22 cellular contexts compared by ENCODE assay signal in the genomic region with DNA sequence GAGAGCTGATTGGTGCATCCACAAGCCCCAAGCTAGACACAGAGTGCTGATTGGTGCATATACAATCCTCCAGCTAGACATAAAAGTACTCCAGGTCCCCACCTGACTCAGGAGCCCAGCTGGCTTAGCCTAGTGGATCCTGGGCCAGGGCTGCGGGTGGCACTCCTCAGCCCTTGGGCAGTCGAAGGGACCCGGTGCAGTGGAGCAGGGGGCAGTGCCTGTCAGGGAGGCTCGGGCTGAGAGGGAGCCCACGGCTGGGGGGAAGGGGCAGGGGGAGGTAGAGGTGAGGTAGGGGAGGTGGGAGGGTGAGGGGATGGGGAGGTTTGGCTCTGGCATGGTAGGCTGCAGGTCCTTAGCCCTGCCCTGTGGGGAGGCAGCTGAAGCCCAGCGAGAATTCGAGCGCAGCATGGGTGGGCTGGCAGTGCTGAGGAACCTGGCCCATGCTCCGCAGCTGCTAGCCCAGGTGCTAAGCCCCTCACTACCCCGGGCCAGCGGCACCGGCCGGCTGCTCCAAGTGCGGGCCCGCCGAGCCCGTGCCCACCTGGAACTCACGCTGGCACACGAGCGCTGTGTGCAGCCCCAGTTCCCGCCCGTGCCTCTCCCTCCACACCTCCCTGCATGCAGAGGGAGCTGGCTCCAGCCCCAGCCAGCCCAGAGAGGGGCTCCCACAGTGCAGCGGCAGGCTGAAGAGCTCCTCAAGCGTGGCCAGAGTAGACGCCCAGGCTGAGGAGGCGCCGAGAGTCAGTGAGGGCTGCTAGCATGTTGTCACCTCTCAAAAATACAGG.
DNase-seq lines count a peak whose midpoint lies in the region; ATAC-seq and TF ChIP-seq lines count a peak whose summit lies in the region.
"Had no signal": no experiment of that assay in that cellular context is flagged by ENCODE, and none has a peak within 500 bp of the region (broad histone marks: within the 10 kb centered on the region; RNA-seq: fewer than 3 reads in every experiment).

No MANE protein-coding gene starts in this region.

- no peak overlapping the region for H3K27ac Mint-ChIP-seq in stimulated activated naive CD8-positive, alpha-beta T cell treated with anti-CD3 and anti-CD28 coated beads, Interleukin-15, amount 100 ng/mL, for 72 hours
- no peak overlapping the region for H3K27ac Mint-ChIP-seq in glutamatergic neuron (ENCODE audit: unreplicated experiment)
- H3K27ac Mint-ChIP-seq: CD14-positive monocyte; CD4-positive, alpha-beta T cell; CD8-positive, alpha-beta memory T cell; GM23338; H9; HFFc6 had no signal

- DNase-seq in stimulated activated naive CD8-positive, alpha-beta T cell treated with anti-CD3 and anti-CD28 coated beads, Interleukin-15, amount 100 ng/mL, for 72 hours, result no peak
- DNase-seq in stimulated activated naive CD8-positive, alpha-beta T cell treated with anti-CD3 and anti-CD28 coated beads, Interleukin-15, Interleukin-2, amounts not matched to agents 100 U/mL and 50 U/mL, for 24 hours, result no peak
- DNase-seq in posterior vena cava (ENCODE audit: low spot score) (peak; percentile 70), aorta (no peak), brain microvascular endothelial cell (no peak), glutamatergic neuron (no peak)
- DNase-seq: 8988T; ACHN; AML-193; BE2C; CD4-positive, alpha-beta T cell; CD8-positive, alpha-beta memory T cell; DMS 273 treated with DMSO at 0.1 percent for 48 hours; DMS79; EL; GDM1; H9; HFFc6 had no signal

- H3K36me3 Mint-ChIP-seq in glutamatergic neuron (ENCODE audit: unreplicated experiment), result peaks cover 6% of the 10 kb centered on the region
- H3K36me3 Mint-ChIP-seq: CD14-positive monocyte; CD8-positive, alpha-beta memory T cell had no signal

- H3K27ac ChIP-seq in aorta (ENCODE audit: low read depth in 1 of 2, low read length in 2 of 2), result no peak overlapping the region
- no peak overlapping the region for H3K27ac ChIP-seq in brain microvascular endothelial cell
- H3K27ac ChIP-seq: A549; BLaER1 treated with 17β-estradiol and CSF1 and Interleukin-3, amounts not matched to agents 10 nM and 100 nM had no signal

- H3K9me3 Mint-ChIP-seq in stimulated activated naive CD8-positive, alpha-beta T cell treated with anti-CD3 and anti-CD28 coated beads, Interleukin-15, amount 100 ng/mL, for 72 hours, result no peaks in the 10 kb centered on the region
- peaks cover 3% of the 10 kb centered on the region for H3K9me3 Mint-ChIP-seq in glutamatergic neuron (ENCODE audit: unreplicated experiment)
- H3K9me3 Mint-ChIP-seq: CD4-positive, alpha-beta T cell; CD8-positive, alpha-beta memory T cell had no signal

- H3K9me3 ChIP-seq in aorta (ENCODE audit: control insufficient read depth, low read length), result no peaks in the 10 kb centered on the region
- H3K9me3 ChIP-seq: A549, BE2C had no signal

- no peak overlapping the region for H3K4me3 ChIP-seq in aorta (ENCODE audit: low read length in 2 of 2)
- H3K4me3 ChIP-seq in brain microvascular endothelial cell (ENCODE audit: low read depth, low read length), result no peak overlapping the region
- H3K4me3 ChIP-seq: A549; BLaER1 treated with 17β-estradiol and CSF1 and Interleukin-3, amounts not matched to agents 10 nM and 100 nM; GM23338 had no signal

- 92 to 94% methylated on average over 25 to 27 of the region's 27 CpGs for WGBS in aorta, 2 donors

- H3K27me3 Mint-ChIP-seq in stimulated activated naive CD8-positive, alpha-beta T cell treated with anti-CD3 and anti-CD28 coated beads, Interleukin-15, amount 100 ng/mL, for 72 hours, result no peaks in the 10 kb centered on the region
- H3K27me3 Mint-ChIP-seq in glutamatergic neuron (ENCODE audit: unreplicated experiment), result peaks cover 2% of the 10 kb centered on the region
- H3K27me3 Mint-ChIP-seq: CD4-positive, alpha-beta T cell had no signal

- ATAC-seq in stimulated activated naive CD8-positive, alpha-beta T cell treated with anti-CD3 and anti-CD28 coated beads, Interleukin-15, amount 100 ng/mL, for 72 hours, result peak; percentile 58
- ATAC-seq in stimulated activated naive CD8-positive, alpha-beta T cell treated with anti-CD3 and anti-CD28 coated beads, Interleukin-15, Interleukin-2, amounts not matched to agents 100 U/mL and 50 U/mL, for 24 hours, result no peak
- ATAC-seq in aorta (ENCODE audit: low FRiP score), result peak; percentile 57
- ATAC-seq: A549, GM23338 had no signal

- intact Hi-C loops in posterior vena cava (cut with DNase I), result no loop called here
- intact Hi-C loops in aorta (cut with DNase I), result no loop called here

- H3K4me3 Mint-ChIP-seq in stimulated activated naive CD8-positive, alpha-beta T cell treated with anti-CD3 and anti-CD28 coated beads, Interleukin-15, amount 100 ng/mL, for 72 hours, result no peak overlapping the region
- H3K4me3 Mint-ChIP-seq in glutamatergic neuron (ENCODE audit: unreplicated experiment), result no peak overlapping the region
- H3K4me3 Mint-ChIP-seq: CD14-positive monocyte; CD4-positive, alpha-beta T cell; CD8-positive, alpha-beta memory T cell; GM23338; H9; HFFc6 had no signal

- no peaks in the 10 kb centered on the region for H3K36me3 ChIP-seq in aorta (ENCODE audit: control insufficient read depth in 1 of 2, insufficient read depth in 2 of 2, low read length in 1 of 2)
- H3K36me3 ChIP-seq in brain microvascular endothelial cell (replicated peaks), result no peaks in the 10 kb centered on the region
- H3K36me3 ChIP-seq: BE2C; BLaER1 treated with 17β-estradiol and CSF1 and Interleukin-3, amounts not matched to agents 10 nM and 100 nM had no signal

- in situ Hi-C loops in brain microvascular endothelial cell (cut with HindIII; ENCODE audit: low pct_ligation_motif_present, low sequenced_read_pairs), result no loop called here

- TF ChIP-seq CTCF in brain microvascular endothelial cell (IDR thresholded peaks at IDR 0.05; ENCODE audit: low read depth, low read length, missing control alignments), result no peak
- no peak for TF ChIP-seq CTCF in glutamatergic neuron (IDR thresholded peaks at IDR 0.05; ENCODE audit: partially characterized antibody, unreplicated experiment)

- no peaks in the 10 kb centered on the region for H3K27me3 ChIP-seq in aorta (ENCODE audit: control insufficient read depth in 1 of 2, insufficient read depth in 2 of 2, low read length in 1 of 2)
- no peaks in the 10 kb centered on the region for H3K27me3 ChIP-seq in brain microvascular endothelial cell (replicated peaks)
- H3K27me3 ChIP-seq: BE2C; BLaER1 treated with 17β-estradiol and CSF1 and Interleukin-3, amounts not matched to agents 10 nM and 100 nM had no signal

- H3K4me1 ChIP-seq in aorta (ENCODE audit: control insufficient read depth in 1 of 2, insufficient read depth in 2 of 2, low read length in 2 of 2), result peaks cover 0 to 4% of the 10 kb centered on the region in 2 donors
- H3K4me1 ChIP-seq: A549; BE2C; BLaER1 treated with 17β-estradiol and CSF1 and Interleukin-3, amounts not matched to agents 10 nM and 100 nM had no signal

- H3K4me1 Mint-ChIP-seq in stimulated activated naive CD8-positive, alpha-beta T cell treated with anti-CD3 and anti-CD28 coated beads, Interleukin-15, amount 100 ng/mL, for 72 hours, result no peaks in the 10 kb centered on the region
- H3K4me1 Mint-ChIP-seq in glutamatergic neuron (ENCODE audit: low read depth, unreplicated experiment), result no peaks in the 10 kb centered on the region
- H3K4me1 Mint-ChIP-seq: CD14-positive monocyte; CD8-positive, alpha-beta memory T cell had no signal
